In genomic region chr4:168880811-168881595, GRCh38 we compare ENCODE assay signal across 10 cellular contexts.
DNase-seq lines count a peak whose midpoint lies in the region; ATAC-seq, FAIRE-seq and TF ChIP-seq lines count a peak whose summit lies in the region.
"Had no signal": no experiment of that assay in that cellular context is flagged by ENCODE, and none has a peak within 500 bp of the region (broad histone marks: within the 10 kb centered on the region; RNA-seq: fewer than 3 reads in every experiment).

No MANE protein-coding gene starts in this region.

- H3K27ac ChIP-seq in HCT116 (ENCODE audit: low read depth, low read length) (no peak overlapping the region), Karpas-422 (ENCODE audit: low read length) (no peak overlapping the region)
- H3K27ac ChIP-seq: pancreas had no signal

- FAIRE-seq in GM12892 (lab: Jason Lieb, UNC), result peak; percentile 81
- FAIRE-seq: bronchial epithelial cell, pancreas had no signal

- H4K20me1 ChIP-seq in HCT116 (ENCODE audit: insufficient read depth) (no peaks in the 10 kb centered on the region), Karpas-422 (ENCODE audit: insufficient read depth, low read depth, low read length) (no peaks in the 10 kb centered on the region)

- no peak for TF ChIP-seq CTCF in HCT116 (IDR thresholded peaks at IDR 0.05 in 2 of 3, conservative IDR thresholded peaks at IDR 0.05 in 1 of 3; ENCODE audit: borderline replicate concordance in 1 of 3, insufficient read depth in 1 of 3, low read depth in 2 of 3, low read length in 2 of 3)

- intact Hi-C loops in HCT116 (cut with micrococcal nuclease), result no loop called here

- H3K9me2 ChIP-seq in HCT116 (ENCODE audit: insufficient read depth) (no peaks in the 10 kb centered on the region), Karpas-422 (replicated peaks; ENCODE audit: insufficient read depth, low read length) (no peaks in the 10 kb centered on the region)

- TF ChIP-seq POLR2A in GM12892 (IDR thresholded peaks at IDR 0.05; ENCODE audit: low read depth, low read length) (no peak), HCT116 (IDR thresholded peaks at IDR 0.05; ENCODE audit: borderline replicate concordance, extremely low read depth, insufficient read depth, insufficient read length) (no peak)

- BruUV-seq in HCT116 (replicated peaks; lab: Mats Ljungman, UMichigan), result TSS peak; percentile 25

- RAD21 ChIA-PET in HCT116 (lab: Charles Lee; ENCODE audit: low non-redundant PET in 1 of 2, low total read pairs in 2 of 2, uncharacterized antibody in 2 of 2, unreplicated experiment in 2 of 2), result no interaction called here

- H3K27me3 ChIP-seq in HCT116 (ENCODE audit: insufficient read depth, low read length) (no peaks in the 10 kb centered on the region), Karpas-422 (ENCODE audit: low read length) (no peaks in the 10 kb centered on the region)
- H3K27me3 ChIP-seq: pancreas had no signal

- H3K79me2 ChIP-seq in HCT116 (ENCODE audit: insufficient read depth, low read length), result peaks cover 43% of the 10 kb centered on the region
- H3K79me2 ChIP-seq in Karpas-422 (ENCODE audit: low read length), result no peaks in the 10 kb centered on the region

- DNase-seq in GM12892 (ENCODE audit: insufficient read length), result no peak
- DNase-seq in HCT116 (ENCODE audit: low read depth, low spot score), result no peak
- DNase-seq in MV-4-11 (lab: John Stamatoyannopoulos, UW), result peak; percentile 99
- DNase-seq in medulla oblongata (ENCODE audit: extremely low spot score), result peak; percentile 41
- DNase-seq in Karpas-422, result no peak
- no peak for DNase-seq in activated naive CD4-positive, alpha-beta T cell treated with anti-CD3 and anti-CD28 coated beads, Interleukin-2, amount 50 U/mL, for 16 hours
- DNase-seq in NCI-H345 treated with DMSO at 0.1 percent for 48 hours (lab: John Stamatoyannopoulos, UW; ENCODE audit: unreplicated experiment), result no peak
- DNase-seq: pancreas had no signal

- POLR2A ChIA-PET in HCT116 (lab: Charles Lee), result no interaction called here

- H3K4me2 ChIP-seq in HCT116 (ENCODE audit: low read length) (no peak overlapping the region), Karpas-422 (ENCODE audit: low read depth, low read length, poor library complexity, severe bottlenecking) (no peak overlapping the region)

- H2AFZ ChIP-seq in HCT116 (ENCODE audit: low read depth, low read length, poor library complexity, severe bottlenecking) (no peak overlapping the region), Karpas-422 (ENCODE audit: low read length) (no peak overlapping the region)

- H3K4me1 ChIP-seq in HCT116 (ENCODE audit: control insufficient read depth in 1 of 2, insufficient read depth in 2 of 2, low read length in 2 of 2), result peaks cover 0 to 29% of the 10 kb centered on the region in 2 experiments; a peak in 2 of 4 replicates
- peaks cover 4% of the 10 kb centered on the region; the same call in 1 of the 2 replicates for H3K4me1 ChIP-seq in Karpas-422 (ENCODE audit: low read length)

- H3K9me3 ChIP-seq in HCT116 (ENCODE audit: control insufficient read depth in 1 of 2, insufficient read depth in 1 of 2, low read depth in 1 of 2, low read length in 2 of 2) (no peaks in the 10 kb centered on the region), Karpas-422 (ENCODE audit: low read length) (no peaks in the 10 kb centered on the region)
- H3K9me3 ChIP-seq: pancreas had no signal

- CTCF ChIA-PET in HCT116 (lab: Charles Lee), result no interaction called here

- ATAC-seq in HCT116, result no peak
- no peak for ATAC-seq in GM21526 (IDR thresholded peaks at IDR 0.05; ENCODE audit: low FRiP score, unreplicated experiment)

- no peak overlapping the region for H3K4me3 ChIP-seq in HCT116 (replicated peaks in 1 of 2; ENCODE audit: low read depth in 1 of 2, low read length in 2 of 2)
- H3K4me3 ChIP-seq in Karpas-422 (ENCODE audit: low read length), result no peak overlapping the region
- H3K4me3 ChIP-seq: pancreas had no signal

- no peak overlapping the region for H3K9ac ChIP-seq in HCT116 (ENCODE audit: low read length)
- no peak overlapping the region for H3K9ac ChIP-seq in Karpas-422 (ENCODE audit: low read length)

- no peak for TF ChIP-seq RAD21 in HCT116 (IDR thresholded peaks at IDR 0.05; ENCODE audit: low read depth)

- H3K36me3 ChIP-seq in HCT116 (ENCODE audit: control insufficient read depth in 1 of 2, insufficient read depth in 2 of 2, low read length in 2 of 2), result peaks cover 9 to 25% of the 10 kb centered on the region in 2 experiments
- H3K36me3 ChIP-seq in Karpas-422 (ENCODE audit: insufficient read depth, low read length), result no peaks in the 10 kb centered on the region
- H3K36me3 ChIP-seq: pancreas had no signal

TF ChIP-seq in HCT116, 20 proteins besides CTCF, POLR2A, EP300 and RAD21:
- no peak for TF ChIP-seq ELF1 (IDR thresholded peaks at IDR 0.05; ENCODE audit: borderline replicate concordance, low read depth)
- no peak for TF ChIP-seq JUND (IDR thresholded peaks at IDR 0.05)
- TF ChIP-seq SP1 (IDR thresholded peaks at IDR 0.05; ENCODE audit: low read depth), result no peak
- no peak for TF ChIP-seq EGR1 (IDR thresholded peaks at IDR 0.05; ENCODE audit: low read depth)
- TF ChIP-seq CEBPB (IDR thresholded peaks at IDR 0.05; ENCODE audit: low read depth), result no peak
- no peak for TF ChIP-seq SIN3A (IDR thresholded peaks at IDR 0.05; ENCODE audit: low read depth)
- TF ChIP-seq REST (IDR thresholded peaks at IDR 0.05; ENCODE audit: low read depth), result no peak
- no peak for TF ChIP-seq POLR2AphosphoS5 (IDR thresholded peaks at IDR 0.05; ENCODE audit: low read depth, low read length)
- TF ChIP-seq ZNF274 (IDR thresholded peaks at IDR 0.05; ENCODE audit: low read depth, low read length), result no peak
- no peak for TF ChIP-seq TCF7L2 (IDR thresholded peaks at IDR 0.05; ENCODE audit: borderline replicate concordance, extremely low read depth, insufficient read depth, insufficient read length)
- TF ChIP-seq ATF3 (IDR thresholded peaks at IDR 0.05), result no peak
- no peak for TF ChIP-seq EZH2 (IDR thresholded peaks at IDR 0.05)
TF ChIP-seq in HCT116: peak in this region for 0.

Comparison
In these comparisons a context has a peak if more than half of its experiments do, and no peak if none do; other contexts are left out.
1. DNase-seq: peak in MV-4-11 (single experiment) and medulla oblongata (single experiment); none in GM12892 (single experiment), HCT116 (single experiment), Karpas-422 (single experiment), activated naive CD4-positive, alpha-beta T cell treated with anti-CD3 and anti-CD28 coated beads, Interleukin-2, amount 50 U/mL, for 16 hours (single experiment) and NCI-H345 treated with DMSO at 0.1 percent for 48 hours (single experiment).